ENCODE assay signal across 15 cellular contexts in the genomic region with DNA sequence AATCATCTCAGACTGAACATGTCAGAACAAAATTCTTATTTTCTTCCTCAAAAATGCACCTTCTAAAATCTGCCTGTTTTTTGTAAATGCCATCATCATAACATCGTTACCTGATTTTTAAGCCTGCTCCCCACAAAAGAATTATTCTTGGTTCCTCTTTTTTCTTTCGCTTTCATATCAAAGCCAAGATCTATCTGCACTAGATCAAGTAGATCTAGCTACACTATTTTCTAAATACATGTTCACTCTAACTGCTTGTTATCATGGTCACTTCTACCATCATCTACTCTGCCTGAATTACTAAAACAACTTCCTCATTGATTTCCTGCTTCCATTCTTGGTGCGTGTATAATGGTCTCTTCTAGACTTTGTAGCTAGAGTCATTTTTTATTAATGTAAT.
DNase-seq lines count a peak whose midpoint lies in the region; ATAC-seq, FAIRE-seq and TF ChIP-seq lines count a peak whose summit lies in the region.
"Had no signal": no experiment of that assay in that cellular context is flagged by ENCODE, and none has a peak within 500 bp of the region (broad histone marks: within the 10 kb centered on the region; RNA-seq: fewer than 3 reads in every experiment).

No MANE protein-coding gene starts in this region.

- H3K27me3 Mint-ChIP-seq in T-cell = peaks cover 0 to 3% of the 10 kb centered on the region in 2 donors

- H3K36me3 Mint-ChIP-seq in T-cell = no peaks in the 10 kb centered on the region

- ATAC-seq in GM19372 (IDR thresholded peaks at IDR 0.05; ENCODE audit: low read depth, unreplicated experiment) (peak; percentile 74), HG02885 (IDR thresholded peaks at IDR 0.05; ENCODE audit: poor library complexity, unreplicated experiment) (peak; percentile 95), T-cell (replicated peaks in 1 of 4) (no peak)
- ATAC-seq: activated CD4-positive, alpha-beta T cell treated with anti-CD3 and anti-CD28 coated beads for 36 hours; SK-N-SH treated with all-trans-retinoic acid at 6 μM for 48 hours had no signal

- POLR2A ChIA-PET in GM10248 (lab: Yijun Ruan, JAX) = no interaction called here
- POLR2A ChIA-PET in T-cell (lab: Charles Lee) = no interaction called here

- DNase-seq in GM10248 (ENCODE audit: extremely low spot score) (peak; percentile 4), KBM-7 (peak; percentile 1), GM19239 (ENCODE audit: insufficient read length, low spot score) (no peak), T-cell (no peak), foreskin melanocyte (no peak), NCI-H2227 (lab: John Stamatoyannopoulos, UW; ENCODE audit: unreplicated experiment) (no peak)
- DNase-seq: activated CD4-positive, alpha-beta T cell treated with anti-CD3 and anti-CD28 coated beads for 36 hours; activated effector memory CD4-positive, alpha-beta T cell treated with Interleukin-2 at 50 U/mL for 16 hours; brain microvascular endothelial cell; DMS153; NCI-H1092 treated with DMSO at 0.1 percent for 48 hours had no signal

- no peaks in the 10 kb centered on the region for H3K4me1 Mint-ChIP-seq in T-cell
- H3K4me1 Mint-ChIP-seq: activated CD4-positive, alpha-beta T cell treated with anti-CD3 and anti-CD28 coated beads for 36 hours had no signal

- FAIRE-seq in GM19239 (lab: Jason Lieb, UNC) = no peak
- FAIRE-seq: GM18507 had no signal

- TF ChIP-seq CTCF in GM10248 (IDR thresholded peaks at IDR 0.05; ENCODE audit: control extremely low read depth, extremely low read depth, low read depth, missing control alignments) = no peak

- no peaks in the 10 kb centered on the region for H3K9me3 Mint-ChIP-seq in T-cell

- H3K4me3 Mint-ChIP-seq in T-cell = no peak overlapping the region
- H3K4me3 Mint-ChIP-seq: activated CD4-positive, alpha-beta T cell treated with anti-CD3 and anti-CD28 coated beads for 36 hours had no signal

- in situ Hi-C loops in KBM-7 (cut with MboI; ENCODE audit: low pct_unique_long_range_greater_than_20kb, low sequenced_read_pairs) = no loop called here

- CTCF ChIA-PET in GM10248 (lab: Yijun Ruan, JAX) (interaction anchor here (1.6 kb wide), 1 partner anchor 25 kb away, joined by 5 read pairs; no protein-coding TSS in a partner anchor), T-cell (lab: Charles Lee) (no interaction called here)

- H3K27ac Mint-ChIP-seq in T-cell = no peak overlapping the region
- H3K27ac Mint-ChIP-seq: activated CD4-positive, alpha-beta T cell treated with anti-CD3 and anti-CD28 coated beads for 36 hours had no signal

Comparison
In these comparisons a context has a peak if more than half of its experiments do, and no peak if none do; other contexts are left out.
1. DNase-seq: peak in GM10248 (single experiment) and KBM-7 (single experiment); none in GM19239 (single experiment), T-cell (0 of 34), foreskin melanocyte (single experiment) and NCI-H2227 (single experiment).
2. ATAC-seq: peak in GM19372 (single experiment) and HG02885 (single experiment); none in T-cell (0 of 4).